In the genomic region with DNA sequence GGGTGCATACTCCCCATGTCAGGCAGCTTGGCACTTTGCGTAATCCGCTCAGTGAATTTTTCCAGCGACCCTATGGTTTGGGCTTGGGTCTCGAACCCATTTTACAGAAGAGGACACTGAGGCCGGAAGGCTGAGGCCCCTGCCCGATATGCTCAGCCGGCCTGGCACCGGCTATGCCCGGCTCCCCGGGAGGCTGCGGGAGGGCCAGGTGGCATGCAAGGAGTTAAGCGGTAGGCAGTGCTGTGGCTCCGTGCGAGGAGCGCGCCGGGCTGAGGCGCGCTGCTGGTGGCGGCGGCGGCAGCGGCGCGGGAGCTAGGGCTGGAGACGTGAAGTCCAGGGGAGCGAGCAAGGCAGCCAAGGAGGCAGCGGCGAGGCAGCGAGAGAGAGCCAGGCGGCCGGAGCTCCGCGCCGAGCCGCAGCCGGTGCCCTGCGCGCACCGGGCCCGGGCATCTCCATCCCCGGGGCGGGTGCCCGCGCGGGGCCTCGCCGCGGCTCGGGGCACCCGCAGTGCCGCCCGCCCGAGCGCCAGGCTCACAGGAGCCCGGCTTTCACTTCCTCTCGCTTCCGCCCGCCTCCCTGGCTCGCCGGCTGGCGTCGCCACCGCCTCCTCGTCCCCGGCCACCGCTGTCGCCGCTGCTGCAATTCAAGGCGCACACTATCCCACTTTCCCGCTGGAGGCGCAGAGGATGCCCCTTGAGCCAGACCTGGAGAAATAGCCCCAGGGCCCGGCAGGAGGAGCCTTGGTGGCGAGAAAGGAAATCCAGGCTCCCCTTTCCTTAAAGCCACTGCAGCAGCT, we compare ENCODE assay signal across 8 cellular contexts. TPM values are rescaled to one million over a fixed set of nuclear protein-coding genes. Genes with fewer than 3 reads are reported as not detected.
A peak's percentile ranks its signal among the peaks of the same experiment; 100 is the strongest.
DNase-seq lines count a peak whose midpoint lies in the region; ATAC-seq and TF ChIP-seq lines count a peak whose summit lies in the region.

A gene (plus strand): TSS at position 272 of the 796 bp plus-strand sequence. CDS start 66,545 bp downstream, outside the sequence.

- H3K23ac ChIP-seq in IMR-90 (ENCODE audit: low read depth, low read length), result no peak within 1 kb of the TSS

- TF ChIP-seq CTCF in IMR-90 (conservative IDR thresholded peaks at IDR 0.05; ENCODE audit: low read depth, low read length), result no peak
- TF ChIP-seq CTCF in fibroblast of the aortic adventitia (IDR thresholded peaks at IDR 0.05; ENCODE audit: insufficient read depth, low read length), result peak; percentile 7

- H3K79me1 ChIP-seq in IMR-90 (ENCODE audit: low read depth in 1 of 2, low read length in 2 of 2), result no peaks in the 10 kb centered on the region

- CTCF ChIA-PET in IMR-90 (lab: Yijun Ruan, JAX), result no interaction called here

- BruUV-seq in IMR-90 (replicated peaks; lab: Mats Ljungman, UMichigan), result no TSS peak

- H3K18ac ChIP-seq in IMR-90 (ENCODE audit: low read depth, low read length), result no peak within 1 kb of the TSS

- H4K20me1 ChIP-seq in BLaER1 (peaks cover 16% of the 10 kb centered on the region; the same call in 1 of the 2 replicates), IMR-90 (ENCODE audit: insufficient read depth, low read length) (no peaks in the 10 kb centered on the region)

- WGBS in IMR-90 (ENCODE audit: extremely low coverage in 2 of 2, insufficient read length in 1 of 2), 2 experiments, result 8% methylated on average over 25 of the region's 74 CpGs; no CpG with 5 or more reads in 1 of the 2 experiments
- WGBS in aorta, 2 donors, result 3 to 5% methylated on average over 45 to 74 of the region's 74 CpGs

- no peak within 1 kb of the TSS for H2BK5ac ChIP-seq in IMR-90 (ENCODE audit: low read depth, low read length, poor library complexity, severe bottlenecking)

- H3K4ac ChIP-seq in IMR-90 (ENCODE audit: low read depth, low read length), result no peak within 1 kb of the TSS

- H2AK5ac ChIP-seq in IMR-90 (ENCODE audit: low read depth, low read length), result no peak within 1 kb of the TSS

- DNase-seq in IMR-90 (no peak), T-helper 17 cell (no peak), fibroblast of the aortic adventitia (ENCODE audit: low read depth) (no peak), myocyte (ENCODE audit: low read depth) (peak; percentile 17), aorta (peak; percentile 80 to 86), GDM1 (lab: John Stamatoyannopoulos, UW) (no peak)
- no peak for DNase-seq in stimulated activated CD4-positive, alpha-beta T cell treated with anti-CD3 and anti-CD28 coated beads, Interleukin-4, amount 100 ng/mL, for 4 hours

- no peak within 1 kb of the TSS for H2AK9ac ChIP-seq in IMR-90 (replicated peaks; ENCODE audit: low read depth, low read length, poor library complexity)

- POLR2A ChIA-PET in IMR-90 (lab: Charles Lee; ENCODE audit: unreplicated experiment), result no interaction called here

- no peak within 1 kb of the TSS for H2BK15ac ChIP-seq in IMR-90 (ENCODE audit: low read depth, low read length)

- intact Hi-C loops in IMR-90 (cut with micrococcal nuclease) (no loop called here), aorta (cut with DNase I) (loop anchor here in 1 of 2 donors (10.0 kb wide), 1 partner anchor 176 kb away; no protein-coding TSS in a partner anchor)

- H3K4me3 Mint-ChIP-seq in T-helper 17 cell, result peak within 1 kb of the TSS; percentile 74

- H3K56ac ChIP-seq in IMR-90 (ENCODE audit: extremely low read depth, insufficient read depth, low read length), result no peak within 1 kb of the TSS

- H3K9me3 ChIP-seq in BLaER1, result no peaks in the 10 kb centered on the region
- H3K9me3 ChIP-seq in IMR-90 (ENCODE audit: control insufficient read depth, insufficient read depth, low read length), result no peaks in the 10 kb centered on the region
- no peaks in the 10 kb centered on the region for H3K9me3 ChIP-seq in T-helper 17 cell (ENCODE audit: control insufficient read depth, low read length, poor library complexity, severe bottlenecking)
- no peaks in the 10 kb centered on the region for H3K9me3 ChIP-seq in aorta (ENCODE audit: control insufficient read depth, low read length)

- dilution Hi-C loops in IMR-90 (cut with HindIII; ENCODE audit: low sequenced_read_pairs, unreplicated experiment), result no loop called here

- H3K9ac ChIP-seq in BLaER1, result no peak within 1 kb of the TSS
- H3K9ac ChIP-seq in IMR-90 (ENCODE audit: low read depth, low read length), result no peak within 1 kb of the TSS

- no peak within 1 kb of the TSS for H4K8ac ChIP-seq in IMR-90 (ENCODE audit: low read depth in 2 of 2, low read length in 2 of 2)

- no peaks in the 10 kb centered on the region for H3K9me1 ChIP-seq in IMR-90 (ENCODE audit: insufficient read depth, low read length)

- H4K91ac ChIP-seq in IMR-90 (ENCODE audit: insufficient read depth, low read depth, low read length), result no peak within 1 kb of the TSS

- peak; percentile 49 for ATAC-seq in IMR-90 (ENCODE audit: low read depth)
- ATAC-seq in T-helper 17 cell, result peak; percentile 49
- peak; percentile 66 for ATAC-seq in aorta (ENCODE audit: low FRiP score)

- H3K4me3 ChIP-seq in BLaER1 (peak within 1 kb of the TSS; percentile 61), IMR-90 (ENCODE audit: insufficient read depth, low read depth, low read length) (no peak within 1 kb of the TSS), fibroblast of the aortic adventitia (ENCODE audit: low read depth, low read length) (peak within 1 kb of the TSS; percentile 22), aorta (ENCODE audit: low read length in 2 of 2) (peak within 1 kb of the TSS; percentile 23 to 40)

- no peak within 1 kb of the TSS for H3K27ac Mint-ChIP-seq in T-helper 17 cell

- H3K27ac ChIP-seq in BLaER1 (no peak within 1 kb of the TSS), IMR-90 (ENCODE audit: insufficient read depth, low read length) (no peak within 1 kb of the TSS), aorta (ENCODE audit: low read depth in 1 of 2, low read length in 2 of 2) (peak within 1 kb of the TSS in 1 of 2 donors; percentile 7)

- H3K4me2 ChIP-seq in BLaER1 (peak within 1 kb of the TSS; percentile 70), IMR-90 (ENCODE audit: low read depth, low read length) (no peak within 1 kb of the TSS)

- H2BK20ac ChIP-seq in IMR-90 (ENCODE audit: low read depth, low read length), result no peak within 1 kb of the TSS

- H3K36me3 Mint-ChIP-seq in T-helper 17 cell (ENCODE audit: low read depth), result peaks cover 2% of the 10 kb centered on the region

- H3K36me3 ChIP-seq in BLaER1 (no peaks in the 10 kb centered on the region), IMR-90 (ENCODE audit: control insufficient read depth, insufficient read depth, low read length) (no peaks in the 10 kb centered on the region), aorta (ENCODE audit: control insufficient read depth in 1 of 2, insufficient read depth in 2 of 2, low read length in 1 of 2) (no peaks in the 10 kb centered on the region)

- TF ChIP-seq POLR2A in IMR-90 (IDR thresholded peaks at IDR 0.05; ENCODE audit: low read depth, low read length), result no peak

- peaks cover 64% of the 10 kb centered on the region for H3K27me3 Mint-ChIP-seq in T-helper 17 cell

- no peak within 1 kb of the TSS for H2BK120ac ChIP-seq in IMR-90 (ENCODE audit: low read depth, low read length)

- H3K4me1 ChIP-seq in BLaER1 (peaks cover 16% of the 10 kb centered on the region; the same call in 1 of the 2 replicates), IMR-90 (ENCODE audit: control insufficient read depth, insufficient read depth, low read length) (no peaks in the 10 kb centered on the region), aorta (ENCODE audit: control insufficient read depth in 1 of 2, insufficient read depth in 2 of 2, low read length in 2 of 2) (no peaks in the 10 kb centered on the region)

- H4K5ac ChIP-seq in IMR-90 (ENCODE audit: low read depth, low read length), result no peak within 1 kb of the TSS

- peaks cover 7% of the 10 kb centered on the region for H3K4me1 Mint-ChIP-seq in T-helper 17 cell

- H3K27me3 ChIP-seq in BLaER1, result peaks cover 48% of the 10 kb centered on the region
- H3K27me3 ChIP-seq in IMR-90 (ENCODE audit: control insufficient read depth, insufficient read depth, low read length), result no peaks in the 10 kb centered on the region; the same call in 1 of the 2 replicates
- H3K27me3 ChIP-seq in aorta (ENCODE audit: control insufficient read depth in 1 of 2, insufficient read depth in 2 of 2, low read length in 1 of 2), result no peaks in the 10 kb centered on the region

- in situ Hi-C loops in IMR-90 (cut with MboI; ENCODE audit: low sequenced_read_pairs), result no loop called here

- H3K14ac ChIP-seq in IMR-90 (replicated peaks; ENCODE audit: low read depth, low read length), result no peak within 1 kb of the TSS

- no peak for TF ChIP-seq RAD21 in IMR-90 (IDR thresholded peaks at IDR 0.05; ENCODE audit: low read length)

- peak within 1 kb of the TSS; percentile 23 for H2AFZ ChIP-seq in IMR-90 (replicated peaks; ENCODE audit: low read length, poor library complexity)

TF ChIP-seq in IMR-90, 13 proteins besides CTCF, POLR2A, EP300 and RAD21:
- no peak for TF ChIP-seq CEBPB (IDR thresholded peaks at IDR 0.05; ENCODE audit: low read depth, low read length)
- no peak for TF ChIP-seq BHLHE40 (IDR thresholded peaks at IDR 0.05; ENCODE audit: low read depth, low read length)
- TF ChIP-seq MAZ (IDR thresholded peaks at IDR 0.05; ENCODE audit: borderline replicate concordance, low read depth, low read length), result no peak
TF ChIP-seq in IMR-90: peak in this region for 0.

RNA-seq across cellular contexts. Expression of the gene that starts here (rescaled TPM):
- total RNA-seq in IMR-90 (2012; rRNA removed) (not detected in 2 replicates), T-helper 17 cell (under 1 TPM in 1 of 2 donors, not detected in 1; 0.60 TPM), fibroblast of the aortic adventitia (ENCODE audit: low replicate concordance) (not detected in 2 replicates), myocyte (not detected in 2 replicates), aorta (1 to 10 TPM; 5.6 to 9.7 TPM)
- polyA plus RNA-seq in IMR-90 (2012; rRNA removed) (not detected in 2 replicates), aorta (under 1 TPM in 1 of 2 donors, not detected in 1; 0.75 TPM)
- polyA plus RNA-seq in IMR-90 (2012; cell fraction: cytosol; rRNA removed), result not detected in 2 replicates
- not detected in 2 replicates for polyA plus RNA-seq in IMR-90 (2012; cell fraction: nucleus; rRNA removed; ENCODE audit: low replicate concordance)
- polyA plus RNA-seq in myocyte (2012), result not detected

Comparison
In these comparisons a context has a peak if more than half of its experiments do, and no peak if none do; other contexts are left out.
1. Peak in ATAC-seq in IMR-90; RNA of the gene not detected or under 1 TPM.
2. Peak in ATAC-seq in T-helper 17 cell; RNA of the gene not detected or under 1 TPM.
3. Peak in DNase-seq in myocyte; RNA of the gene not detected or under 1 TPM.
4. DNase-seq: peak in aorta (2 of 2); none in IMR-90 (single experiment), T-helper 17 cell (0 of 3), fibroblast of the aortic adventitia (single experiment), GDM1 (single experiment) and stimulated activated CD4-positive, alpha-beta T cell treated with anti-CD3 and anti-CD28 coated beads, Interleukin-4, amount 100 ng/mL, for 4 hours (0 of 2).
5. Peak in every context shown above with its lines, with median percentiles within 50 percentile points of each other: ATAC-seq.